ENCODE assay signal across 23 cellular contexts in genomic region chr10:85926986-85927385, GRCh38.
DNase-seq lines count a peak whose midpoint lies in the region; ATAC-seq and TF ChIP-seq lines count a peak whose summit lies in the region.
"Had no signal": no experiment of that assay in that cellular context is flagged by ENCODE, and none has a peak within 500 bp of the region (broad histone marks: within the 10 kb centered on the region; RNA-seq: fewer than 3 reads in every experiment).

No MANE protein-coding gene starts in this region.

- peak; percentile 58 for ATAC-seq in GM18517 (IDR thresholded peaks at IDR 0.05; ENCODE audit: unreplicated experiment)
- ATAC-seq in GM19455 (IDR thresholded peaks at IDR 0.05; ENCODE audit: unreplicated experiment): peak; percentile 50
- peak; percentile 73 for ATAC-seq in HG02885 (IDR thresholded peaks at IDR 0.05; ENCODE audit: poor library complexity, unreplicated experiment)
- ATAC-seq in left lobe of liver: no peak
- ATAC-seq: esophagus mucosa, K562 had no signal

- H3K4me3 ChIP-seq in epithelial cell of esophagus (ENCODE audit: low read length): no peak overlapping the region
- H3K4me3 ChIP-seq: K562, Peyer's patch, stomach had no signal

- TF ChIP-seq CTCF in epithelial cell of esophagus (IDR thresholded peaks at IDR 0.05; ENCODE audit: insufficient read depth, low read depth, low read length, missing control alignments): no peak

- peak; percentile 25 for DNase-seq in epithelial cell of esophagus (ENCODE audit: low read depth)
- DNase-seq in posterior cingulate gyrus: no peak
- no peak for DNase-seq in SW 1271 (lab: John Stamatoyannopoulos, UW)
- no peak for DNase-seq in stimulated activated CD8-positive, alpha-beta memory T cell treated with anti-CD3 and anti-CD28 coated beads, Interleukin-4, amount 100 ng/mL, for 48 hours
- DNase-seq in left lobe of liver (ENCODE audit: low spot score): no peak
- DNase-seq: activated CD4-positive, alpha-beta T cell treated with anti-CD3 and anti-CD28 coated beads, Interleukin-2, amount 50 U/mL, for 48 hours; activated naive CD8-positive, alpha-beta T cell treated with anti-CD3 and anti-CD28 coated beads for 36 hours; activated T-cell treated with anti-CD3 and anti-CD28 coated beads, Interleukin-2, amount 50 U/mL, for 48 hours; COR-L47; EL; glutamatergic neuron; H9; immature natural killer cell; mesendoderm; NCI-H1092 treated with DMSO at 0.1 percent for 48 hours; NCI-H774; Peyer's patch; stomach had no signal

- intact Hi-C loops in posterior cingulate gyrus (cut with DNase I): no loop called here
